In the genomic region with DNA sequence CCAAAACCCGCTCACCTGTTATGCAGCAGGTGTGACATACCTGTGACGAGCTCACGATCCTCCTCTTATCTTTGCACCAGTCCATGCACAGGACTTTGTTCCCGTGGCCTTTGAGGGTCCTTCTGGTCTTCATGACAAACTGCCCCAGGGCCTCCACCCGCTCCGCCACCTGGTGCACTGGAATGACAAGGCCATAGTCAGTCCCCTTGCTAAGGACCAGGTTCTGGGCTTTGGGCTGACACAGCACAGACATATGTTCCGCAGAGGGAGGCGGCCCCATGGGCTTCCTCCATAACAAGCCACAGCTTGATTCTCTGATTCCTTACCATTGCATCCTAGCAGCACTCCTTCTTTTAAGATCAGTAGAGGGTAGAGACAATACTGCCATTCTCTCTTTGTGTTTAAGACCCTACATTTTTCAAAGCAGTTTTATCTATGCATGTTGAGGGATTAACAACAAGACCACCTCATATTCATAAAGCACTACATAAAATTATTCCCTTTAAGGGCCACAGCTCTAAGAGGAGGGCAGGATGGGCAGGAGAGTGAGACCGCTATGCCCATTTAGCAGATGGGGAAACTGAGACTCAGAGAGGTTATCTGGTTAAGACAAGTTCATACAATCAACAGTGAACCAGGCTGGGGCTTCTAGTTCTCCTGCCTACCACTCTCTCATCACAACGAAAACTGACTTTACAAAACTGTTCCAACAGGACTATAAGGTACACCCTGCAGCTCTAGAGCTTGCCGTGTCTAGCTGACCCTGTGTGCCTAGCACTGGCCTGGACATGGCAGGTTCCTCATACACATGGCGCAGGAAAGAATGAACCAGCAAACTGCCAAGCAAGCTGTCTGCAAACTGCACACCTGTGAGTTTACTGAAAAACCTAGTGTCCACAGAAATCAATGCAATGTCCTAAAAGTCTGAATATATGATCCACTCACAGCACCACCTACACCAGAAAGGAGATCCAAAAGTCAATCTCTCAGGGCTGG, we compare ENCODE assay signal across 20 cellular contexts. TPM values are rescaled to one million over a fixed set of nuclear protein-coding genes. Genes with fewer than 3 reads are reported as not detected.
DNase-seq lines count a peak whose midpoint lies in the region; ATAC-seq and TF ChIP-seq lines count a peak whose summit lies in the region.
"Had no signal": no experiment of that assay in that cellular context is flagged by ENCODE, and none has a peak within 500 bp of the region (broad histone marks: within the 10 kb centered on the region; RNA-seq: fewer than 3 reads in every experiment).

No MANE protein-coding gene starts in this region.

- H3K9me3 ChIP-seq in BLaER1 (no peaks in the 10 kb centered on the region), OCI-LY1 (ENCODE audit: low read length) (no peaks in the 10 kb centered on the region), esophagus muscularis mucosa (no peaks in the 10 kb centered on the region)
- no peaks in the 10 kb centered on the region for H3K9me3 ChIP-seq in CD4-positive, alpha-beta memory T cell (ENCODE audit: control insufficient read depth in 1 of 2, low read length in 2 of 2)

- H3K9ac ChIP-seq in BLaER1 = peak overlapping the region; percentile 49; the same call in 1 of the 2 replicates
- H3K9ac ChIP-seq in OCI-LY1 (ENCODE audit: low read length) = no peak overlapping the region

- POLR2A ChIA-PET in CD4-positive, alpha-beta memory T cell (lab: Charles Lee; ENCODE audit: partially characterized antibody) = interaction anchor here (0.7 to 1.7 kb wide), 2 partner anchors 25 to 26 kb away, joined by 3 to 6 read pairs; no protein-coding TSS in a partner anchor

- H3K4me1 ChIP-seq in BLaER1 (peaks cover 37% of the 10 kb centered on the region), OCI-LY1 (ENCODE audit: insufficient read depth, low read length, severe bottlenecking) (peaks cover 42% of the 10 kb centered on the region), esophagus muscularis mucosa (no peaks in the 10 kb centered on the region)
- H3K4me1 ChIP-seq in CD4-positive, alpha-beta memory T cell (ENCODE audit: insufficient read depth, low read length) = no peaks in the 10 kb centered on the region

- WGBS in esophagus muscularis mucosa = 96% methylated on average over 12 of the region's 12 CpGs

- H2AFZ ChIP-seq in OCI-LY1 (ENCODE audit: low read length) = no peak overlapping the region

- no peaks in the 10 kb centered on the region for H3K27me3 Mint-ChIP-seq in CD4-positive, alpha-beta memory T cell

- TF ChIP-seq EP300 in esophagus muscularis mucosa (IDR thresholded peaks at IDR 0.05) = no peak

- peaks cover 33 to 54% of the 10 kb centered on the region in 2 donors for H3K36me3 Mint-ChIP-seq in CD4-positive, alpha-beta memory T cell

- 0 out of 2 replicates have a peak, but pooled peaks cover 8% of the 10 kb centered on the region for H4K20me1 ChIP-seq in BLaER1
- H4K20me1 ChIP-seq in OCI-LY1 (ENCODE audit: insufficient read depth, low read length) = no peaks in the 10 kb centered on the region

- H3K4me1 Mint-ChIP-seq in CD4-positive, alpha-beta memory T cell = peaks cover 2 to 8% (median 4%) of the 10 kb centered on the region in 4 donors

- 0 out of 2 replicates have a peak, but pooled peaks cover 3% of the 10 kb centered on the region for H3F3A ChIP-seq in OCI-LY1 (ENCODE audit: insufficient read depth, low read length)

- intact Hi-C loops in CD4-positive, alpha-beta memory T cell (cut with micrococcal nuclease) = no loop called here
- intact Hi-C loops in esophagus muscularis mucosa (cut with DNase I) = no loop called here

- CTCF ChIA-PET in CD4-positive, alpha-beta memory T cell (lab: Charles Lee; ENCODE audit: partially characterized antibody) = interaction anchor here (0.6 to 2.3 kb wide), 8 partner anchors 11 to 200 kb away, joined by 3 to 8 read pairs (median 6); no protein-coding TSS in a partner anchor

- no peak overlapping the region for H3K4me3 Mint-ChIP-seq in CD4-positive, alpha-beta memory T cell
- H3K4me3 Mint-ChIP-seq: CD8-positive, alpha-beta T cell; H9 had no signal

- H3K27me3 ChIP-seq in BLaER1 = no peaks in the 10 kb centered on the region
- no peaks in the 10 kb centered on the region for H3K27me3 ChIP-seq in CD4-positive, alpha-beta memory T cell (ENCODE audit: insufficient read depth, low read length)
- no peaks in the 10 kb centered on the region for H3K27me3 ChIP-seq in OCI-LY1 (ENCODE audit: insufficient read depth, low read length)
- no peaks in the 10 kb centered on the region for H3K27me3 ChIP-seq in esophagus muscularis mucosa

- H3K9me2 ChIP-seq in OCI-LY1 (ENCODE audit: low read depth, low read length) = no peaks in the 10 kb centered on the region

- peak overlapping the region; percentile 68 for H3K27ac ChIP-seq in BLaER1
- no peak overlapping the region for H3K27ac ChIP-seq in CD4-positive, alpha-beta memory T cell (ENCODE audit: low read depth, low read length)
- H3K27ac ChIP-seq in OCI-LY1 (ENCODE audit: low read depth, low read length, poor library complexity, severe bottlenecking) = peak overlapping the region; percentile 7
- no peak overlapping the region for H3K27ac ChIP-seq in esophagus muscularis mucosa (replicated peaks in 1 of 4)
- H3K27ac ChIP-seq: HL-60 had no signal

- H3K79me2 ChIP-seq in OCI-LY1 (ENCODE audit: insufficient read depth, low read length) = peaks cover 5% of the 10 kb centered on the region; the same call in 1 of the 2 replicates

- H3K4me2 ChIP-seq in BLaER1 (peak overlapping the region; percentile 85), OCI-LY1 (ENCODE audit: low read length) (no peak overlapping the region)

- H3K27ac Mint-ChIP-seq in CD4-positive, alpha-beta memory T cell = peak overlapping the region in 4 of 7 donors; percentile 20 to 73 (median 46)
- H3K27ac Mint-ChIP-seq: CD8-positive, alpha-beta T cell had no signal

- H3K4me3 ChIP-seq in BLaER1 (peak overlapping the region; percentile 33; the same call in 1 of the 2 replicates), OCI-LY1 (ENCODE audit: low read depth, low read length, poor library complexity, severe bottlenecking) (no peak overlapping the region), esophagus muscularis mucosa (no peak overlapping the region)
- no peak overlapping the region for H3K4me3 ChIP-seq in CD4-positive, alpha-beta memory T cell (ENCODE audit: low read length in 2 of 2)

- no peaks in the 10 kb centered on the region for H3K9me3 Mint-ChIP-seq in CD4-positive, alpha-beta memory T cell
- H3K9me3 Mint-ChIP-seq: CD8-positive, alpha-beta T cell; H9 had no signal

- no peak for TF ChIP-seq POLR2A in esophagus muscularis mucosa (IDR thresholded peaks at IDR 0.05; ENCODE audit: low read depth)

- no peak for ATAC-seq in GM21576 (IDR thresholded peaks at IDR 0.05; ENCODE audit: unreplicated experiment)
- ATAC-seq in GM19324 (IDR thresholded peaks at IDR 0.05; ENCODE audit: low FRiP score, unreplicated experiment) = no peak
- no peak for ATAC-seq in GM21737 (IDR thresholded peaks at IDR 0.05; ENCODE audit: unreplicated experiment)
- ATAC-seq: CD8-positive, alpha-beta T cell; Panc1; SK-N-SH treated with all-trans-retinoic acid at 6 μM for 48 hours had no signal

- no peak for TF ChIP-seq CTCF in OCI-LY1 (IDR thresholded peaks at IDR 0.05; ENCODE audit: low read length)
- TF ChIP-seq CTCF in esophagus muscularis mucosa (IDR thresholded peaks at IDR 0.05) = no peak

- no peak for DNase-seq in CD4-positive, alpha-beta memory T cell
- DNase-seq in esophagus muscularis mucosa (ENCODE audit: extremely low spot score) = peak; percentile 66
- no peak for DNase-seq in stimulated activated naive CD4-positive, alpha-beta T cell (lab: John Stamatoyannopoulos, UW)
- DNase-seq: CD8-positive, alpha-beta T cell; EL; H9; NCI-H1417 treated with DMSO at 0.1 percent for 48 hours; NCI-H2029; NCI-H2171; NCI-H524; SHP77; T-helper 1 cell had no signal

- H3K36me3 ChIP-seq in BLaER1 = peaks cover 40% of the 10 kb centered on the region
- peaks cover 46% of the 10 kb centered on the region for H3K36me3 ChIP-seq in CD4-positive, alpha-beta memory T cell (ENCODE audit: insufficient read depth, low read length)
- peaks cover 26% of the 10 kb centered on the region for H3K36me3 ChIP-seq in OCI-LY1 (ENCODE audit: insufficient read depth, low read length)
- H3K36me3 ChIP-seq in esophagus muscularis mucosa = peaks cover 5 to 43% (median 22%) of the 10 kb centered on the region in 4 donors

RNA-seq across cellular contexts. Expression of gene GNB5, which starts 37.0 kb away (rescaled TPM):
- 10 to 100 TPM; 69.5 to 69.9 TPM for total RNA-seq in CD4-positive, alpha-beta memory T cell
- polyA plus RNA-seq in CD4-positive, alpha-beta memory T cell = 10 to 100 TPM; 52.2 to 54.1 TPM
- total RNA-seq in esophagus muscularis mucosa = 10 to 100 TPM; 26.7 to 50.1 (median 36.2) TPM

RNA-seq across cellular contexts. Expression of gene BCL2L10, which starts 41.6 kb away (rescaled TPM):
- total RNA-seq in CD4-positive, alpha-beta memory T cell = under 1 TPM; 0.42 to 0.84 TPM
- polyA plus RNA-seq in CD4-positive, alpha-beta memory T cell = not detected
- total RNA-seq in esophagus muscularis mucosa = under 1 TPM in 1 of 4 donors, not detected in 3; 0.71 TPM
- total RNA-seq: H9 had no signal

Comparison
In these comparisons a context has a peak if more than half of its experiments do, and no peak if none do; other contexts are left out.
1. H3K27ac ChIP-seq: peak in BLaER1 (single experiment) and OCI-LY1 (single experiment); none in CD4-positive, alpha-beta memory T cell (single experiment) and esophagus muscularis mucosa (0 of 4).